Comparison of ENCODE assay signal across 11 cellular contexts in the genomic region with DNA sequence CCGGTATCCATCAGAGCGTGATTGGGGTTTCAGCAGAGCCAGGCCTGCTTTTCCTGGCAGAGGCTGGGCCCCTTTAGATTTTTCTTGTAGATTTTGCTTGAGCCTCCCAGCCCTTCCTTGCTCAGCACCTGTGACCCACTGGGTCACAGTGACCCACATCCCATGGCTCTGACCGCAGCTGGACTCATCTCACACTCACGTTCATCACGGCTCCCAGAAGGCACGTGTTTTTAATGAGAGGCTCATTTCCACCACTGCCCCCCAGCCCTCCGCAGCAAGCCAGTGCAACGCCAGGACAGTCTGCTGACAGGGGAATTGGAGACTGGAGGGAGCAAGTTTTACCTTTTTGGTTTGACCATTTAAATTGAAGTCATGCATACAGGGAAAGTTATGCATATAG.
"Had no signal": no experiment of that assay in that cellular context is flagged by ENCODE, and none has a peak within 500 bp of the region (broad histone marks: within the 10 kb centered on the region; RNA-seq: fewer than 3 reads in every experiment).

No MANE protein-coding gene starts in this region.

- H3K27me3 ChIP-seq: left lung, right lobe of liver had no signal

- H3K4me1 ChIP-seq: left lung had no signal

- H3K9me3 Mint-ChIP-seq: activated naive CD4-positive, alpha-beta T cell treated with anti-CD3 and anti-CD28 coated beads, Interleukin-2, amount 10 ng/mL, durations not matched to agents 7 days and 5 days had no signal

- H3K4me3 Mint-ChIP-seq: activated naive CD4-positive, alpha-beta T cell treated with anti-CD3 and anti-CD28 coated beads, Interleukin-2, amount 10 ng/mL, durations not matched to agents 7 days and 5 days; memory B cell; naive thymus-derived CD8-positive, alpha-beta T cell had no signal

- H3K27ac Mint-ChIP-seq: activated naive CD4-positive, alpha-beta T cell treated with anti-CD3 and anti-CD28 coated beads, Interleukin-2, amount 10 ng/mL, durations not matched to agents 7 days and 5 days; memory B cell had no signal

- ATAC-seq: left lung; naive thymus-derived CD8-positive, alpha-beta T cell; right lobe of liver had no signal

- H3K4me1 Mint-ChIP-seq: activated naive CD4-positive, alpha-beta T cell treated with anti-CD3 and anti-CD28 coated beads, Interleukin-2, amount 10 ng/mL, durations not matched to agents 7 days and 5 days had no signal

- H3K27ac ChIP-seq: left lung, right lobe of liver had no signal

- H3K9me3 ChIP-seq: left lung, right lobe of liver had no signal

- DNase-seq: activated CD4-positive, alpha-beta T cell treated with anti-CD3 and anti-CD28 coated beads, Interleukin-2, amount 50 U/mL, for 48 hours; activated naive CD4-positive, alpha-beta T cell treated with anti-CD3 and anti-CD28 coated beads, Interleukin-2, amount 10 ng/mL, durations not matched to agents 7 days and 5 days; activated T-cell treated with anti-CD3 and anti-CD28 coated beads, Interleukin-2, amount 50 U/mL, for 1 hour; erythroblast; hippocampal formation; kidney; left lung; naive thymus-derived CD8-positive, alpha-beta T cell; right lobe of liver; stimulated activated CD4-positive, alpha-beta T cell treated with anti-CD3 and anti-CD28 coated beads, Interleukin-1b, Interleukin-23, amount 100 ng/mL, for 48 hours had no signal

- H3K4me3 ChIP-seq: left lung, right lobe of liver had no signal

- H3K36me3 ChIP-seq: right lobe of liver had no signal

- H3K36me3 Mint-ChIP-seq: activated naive CD4-positive, alpha-beta T cell treated with anti-CD3 and anti-CD28 coated beads, Interleukin-2, amount 10 ng/mL, durations not matched to agents 7 days and 5 days had no signal
